35 cellular contexts compared by ENCODE assay signal in the genomic region with DNA sequence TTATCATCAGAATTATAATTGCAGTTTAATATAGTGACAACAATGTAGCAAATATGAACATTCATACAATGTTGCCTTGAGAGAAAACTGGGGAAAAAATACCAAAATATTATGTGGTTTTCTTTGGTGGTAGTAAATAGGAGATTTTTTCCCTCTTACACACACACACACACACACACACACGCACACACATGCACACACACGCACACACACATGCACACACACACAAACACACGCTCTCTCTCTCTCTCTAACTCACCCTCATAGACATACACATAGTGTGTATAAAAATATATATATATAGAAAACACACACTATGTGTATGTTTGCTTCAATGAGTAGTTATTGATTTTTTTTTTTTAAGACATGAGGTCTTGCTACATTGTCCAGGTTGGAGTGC.
"Had no signal": no experiment of that assay in that cellular context is flagged by ENCODE, and none has a peak within 500 bp of the region (broad histone marks: within the 10 kb centered on the region; RNA-seq: fewer than 3 reads in every experiment).

No MANE protein-coding gene starts in this region.

- H3K4me3 ChIP-seq: MG63 had no signal

- DNase-seq: Karpas-422, Kasumi-1, MG63, MM.1S, MV-4-11, NCI-H1048, NCI-H1092, NCI-H1092 treated with DMSO at 0.1 percent for 48 hours, NCI-H1105, NCI-H1105 treated with DMSO at 0.1 percent for 48 hours, NCI-H1417, NCI-H1417 treated with DMSO at 0.1 percent for 48 hours, NCI-H1436, NCI-H1436 treated with DMSO at 0.1 percent for 48 hours, NCI-H146, NCI-H1694, NCI-H1694 treated with DMSO at 0.1 percent for 48 hours, NCI-H187, NCI-H187 treated with DMSO at 0.1 percent for 48 hours, NCI-H1930, NCI-H2029, NCI-H2029 treated with DMSO at 0.1 percent for 48 hours, NCI-H2081, NCI-H2081 treated with DMSO at 0.1 percent for 48 hours, NCI-H2107, NCI-H2171, NCI-H2171 treated with DMSO at 0.1 percent for 48 hours, NCI-H2227 treated with DMSO at 0.1 percent for 48 hours, NCI-H226, NCI-H345, NCI-H446, NCI-H446 treated with DMSO at 0.1 percent for 48 hours, NCI-H510A, NCI-H510A treated with DMSO at 0.1 percent for 48 hours, NCI-H524 treated with DMSO at 0.1 percent for 48 hours had no signal

- H3K36me3 ChIP-seq: MG63 had no signal

- H3K9me3 ChIP-seq: MG63 had no signal
